8 cellular contexts compared by ENCODE assay signal in the genomic region with DNA sequence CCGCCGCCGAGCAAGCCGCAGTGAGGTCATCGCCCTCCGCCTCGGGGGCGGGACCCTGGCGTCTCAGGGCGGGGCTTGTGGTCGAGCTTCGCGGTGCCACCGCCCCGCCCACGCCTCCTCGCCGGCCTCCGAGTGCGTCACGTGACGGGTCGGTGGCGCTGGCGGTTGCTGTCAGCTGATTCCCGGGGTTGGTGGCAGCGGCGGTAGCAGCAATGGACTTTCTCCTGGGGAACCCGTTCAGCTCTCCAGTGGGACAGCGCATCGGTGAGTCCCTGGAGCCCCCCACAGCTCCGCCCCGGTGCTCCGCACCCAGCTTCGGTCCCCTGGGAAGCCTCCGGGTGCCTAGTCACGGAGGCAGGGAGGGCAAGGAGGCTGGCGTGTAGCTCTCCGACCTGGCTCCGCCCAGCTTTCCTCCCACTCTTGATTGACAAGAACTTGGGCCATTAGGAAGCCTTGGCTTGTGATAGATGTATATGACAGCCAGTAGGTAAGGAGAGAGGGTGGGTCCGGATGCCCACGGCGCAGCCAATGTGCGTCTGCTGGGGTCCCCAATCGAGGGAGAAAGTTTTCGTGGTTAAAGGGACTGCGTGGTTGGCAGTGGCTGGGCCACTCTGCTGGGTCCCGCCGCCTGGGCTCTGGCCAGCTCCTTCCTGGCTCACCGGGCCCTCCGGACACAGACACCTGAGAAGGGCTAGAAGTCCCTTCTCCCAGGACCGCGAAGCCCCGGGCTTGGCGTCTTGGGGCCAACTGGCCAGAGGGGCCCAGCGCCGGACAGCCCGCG. TPM values are rescaled to one million over a fixed set of nuclear protein-coding genes. Genes with fewer than 3 reads are reported as not detected.
A peak's percentile ranks its signal among the peaks of the same experiment; 100 is the strongest.
DNase-seq lines count a peak whose midpoint lies in the region; ATAC-seq and TF ChIP-seq lines count a peak whose summit lies in the region.

TOM1 (plus strand) TSS at position 178 of the 781 bp plus-strand sequence; CDS start at position 213, 35 bp downstream.

- peak within 1 kb of the TSS; percentile 94 for H3K4me3 Mint-ChIP-seq in CD8-positive, alpha-beta T cell

- 0% methylated on average over 39 to 59 of the region's 59 CpGs for WGBS in lung, 2 donors

- intact Hi-C loops in CD8-positive, alpha-beta T cell (cut with DNase I, micrococcal nuclease) = loop anchor here (1.0 to 5.0 kb wide), 4 partner anchors 37 to 1477 kb away; partner anchors contain the start of genes HMGXB4 (in 2 of the 2), IFT27 (in 1 of the 2) and MCM5 (in 1 of the 2)

- POLR2A ChIA-PET in CD8-positive, alpha-beta T cell (lab: Charles Lee) = interaction anchor here (0.7 to 1.6 kb wide), 8 partner anchors 9 to 99 kb away, joined by 3 to 31 read pairs (median 6); partner anchors contain the start of gene HMGXB4

- H3K4me1 Mint-ChIP-seq in CD8-positive, alpha-beta T cell (ENCODE audit: low read depth) = peaks cover 35% of the 10 kb centered on the region

- peak; percentile 83 for ATAC-seq in CD8-positive, alpha-beta T cell
- ATAC-seq in GM19468 (IDR thresholded peaks at IDR 0.05; ENCODE audit: extremely low read depth, unreplicated experiment) (peak; percentile 93), lung (ENCODE audit: insufficient read depth, low FRiP score) (peak; percentile 92)

- peaks cover 13% of the 10 kb centered on the region for H3K4me1 ChIP-seq in CD8-positive, alpha-beta T cell (ENCODE audit: insufficient read depth, low read length)
- peaks cover 5 to 7% of the 10 kb centered on the region in 2 donors for H3K4me1 ChIP-seq in lung (ENCODE audit: control insufficient read depth in 2 of 2, insufficient read depth in 2 of 2, low read length in 2 of 2)

- H3K9me3 Mint-ChIP-seq in CD8-positive, alpha-beta T cell = no peaks in the 10 kb centered on the region

- H3K27me3 Mint-ChIP-seq in CD8-positive, alpha-beta T cell (ENCODE audit: low read depth) = no peaks in the 10 kb centered on the region

- TF ChIP-seq CTCF in CD8-positive, alpha-beta T cell (IDR thresholded peaks at IDR 0.05) = no peak
- no peak for TF ChIP-seq CTCF in lung (IDR thresholded peaks at IDR 0.05; ENCODE audit: control extremely low read depth, extremely low read depth)

- H3K27ac ChIP-seq in CD8-positive, alpha-beta T cell (ENCODE audit: low read depth, low read length) = peak within 1 kb of the TSS; percentile 92
- H3K27ac ChIP-seq in lung (ENCODE audit: low read depth in 1 of 2, low read length in 1 of 2) = peak within 1 kb of the TSS; percentile 92 to 96

- H3K4me3 ChIP-seq in CD8-positive, alpha-beta T cell (ENCODE audit: low read depth, low read length) = peak within 1 kb of the TSS; percentile 75
- H3K4me3 ChIP-seq in lung = peak within 1 kb of the TSS; percentile 65

- no peaks in the 10 kb centered on the region for H3K36me3 ChIP-seq in CD8-positive, alpha-beta T cell (ENCODE audit: insufficient read depth, low read length)
- peaks cover 5 to 6% of the 10 kb centered on the region in 2 donors for H3K36me3 ChIP-seq in lung (ENCODE audit: control insufficient read depth in 2 of 2, insufficient read depth in 2 of 2, low read length in 2 of 2)

- DNase-seq in CD8-positive, alpha-beta T cell = peak; percentile 95 to 99 (median 97)
- DNase-seq in HS-5 (ENCODE audit: low read depth) = peak; percentile 98
- DNase-seq in NK-92 treated with Interleukin-12 subunit alpha and Interleukin-12 subunit beta, amount 100 ng/mL, for 24 hours (lab: John Stamatoyannopoulos, UW) = peak; percentile 86
- DNase-seq in activated CD8-positive, alpha-beta memory T cell treated with anti-CD3 and anti-CD28 coated beads for 24 hours = peak; percentile 99
- DNase-seq in effector CD8-positive, alpha-beta T cell (lab: John Stamatoyannopoulos, UW) = peak; percentile 91
- DNase-seq in lung (ENCODE audit: low spot score) = peak; percentile 97
- DNase-seq in stimulated activated CD4-positive, alpha-beta T cell treated with anti-CD3 and anti-CD28 coated beads, TNF-alpha, amount 100 ng/mL, for 4 hours (ENCODE audit: low read depth in 3 of 3) = peak; percentile 95 to 98 (median 95)

- H3K36me3 Mint-ChIP-seq in CD8-positive, alpha-beta T cell = peaks cover 16% of the 10 kb centered on the region

- H3K27ac Mint-ChIP-seq in CD8-positive, alpha-beta T cell = peak within 1 kb of the TSS; percentile 99

- CTCF ChIA-PET in CD8-positive, alpha-beta T cell (lab: Charles Lee) = interaction anchor here (0.7 to 1.3 kb wide), 4 partner anchors 9 to 41 kb away, joined by 3 to 7 read pairs (median 4); no protein-coding TSS in a partner anchor

- no peaks in the 10 kb centered on the region for H3K27me3 ChIP-seq in CD8-positive, alpha-beta T cell (ENCODE audit: insufficient read depth, low read length)
- no peaks in the 10 kb centered on the region for H3K27me3 ChIP-seq in lung (ENCODE audit: control insufficient read depth, insufficient read depth)

- H3K9me3 ChIP-seq in CD8-positive, alpha-beta T cell (ENCODE audit: low read length) = no peaks in the 10 kb centered on the region
- no peaks in the 10 kb centered on the region for H3K9me3 ChIP-seq in lung (ENCODE audit: control insufficient read depth in 2 of 2, insufficient read depth in 1 of 2, low read length in 1 of 2)

RNA-seq across cellular contexts. Expression of gene TOM1, which starts in this region (rescaled TPM):
- total RNA-seq in CD8-positive, alpha-beta T cell = 100 to 1,000 TPM; 166 to 170 TPM
- 10 to 100 TPM; 53.4 to 80.8 TPM for total RNA-seq in lung
- polyA plus RNA-seq in lung = 100 to 1,000 TPM in 1 of 2 donors, 10 to 100 TPM in 1; 64.4 to 131 TPM

Comparison
In these comparisons a context has a peak if more than half of its experiments do, and no peak if none do; other contexts are left out.
1. Peak in every context shown above with its lines: DNase-seq, ATAC-seq, H3K4me3 ChIP-seq and H3K27ac ChIP-seq.